Comparison of ENCODE assay signal across 11 cellular contexts in the genomic region with DNA sequence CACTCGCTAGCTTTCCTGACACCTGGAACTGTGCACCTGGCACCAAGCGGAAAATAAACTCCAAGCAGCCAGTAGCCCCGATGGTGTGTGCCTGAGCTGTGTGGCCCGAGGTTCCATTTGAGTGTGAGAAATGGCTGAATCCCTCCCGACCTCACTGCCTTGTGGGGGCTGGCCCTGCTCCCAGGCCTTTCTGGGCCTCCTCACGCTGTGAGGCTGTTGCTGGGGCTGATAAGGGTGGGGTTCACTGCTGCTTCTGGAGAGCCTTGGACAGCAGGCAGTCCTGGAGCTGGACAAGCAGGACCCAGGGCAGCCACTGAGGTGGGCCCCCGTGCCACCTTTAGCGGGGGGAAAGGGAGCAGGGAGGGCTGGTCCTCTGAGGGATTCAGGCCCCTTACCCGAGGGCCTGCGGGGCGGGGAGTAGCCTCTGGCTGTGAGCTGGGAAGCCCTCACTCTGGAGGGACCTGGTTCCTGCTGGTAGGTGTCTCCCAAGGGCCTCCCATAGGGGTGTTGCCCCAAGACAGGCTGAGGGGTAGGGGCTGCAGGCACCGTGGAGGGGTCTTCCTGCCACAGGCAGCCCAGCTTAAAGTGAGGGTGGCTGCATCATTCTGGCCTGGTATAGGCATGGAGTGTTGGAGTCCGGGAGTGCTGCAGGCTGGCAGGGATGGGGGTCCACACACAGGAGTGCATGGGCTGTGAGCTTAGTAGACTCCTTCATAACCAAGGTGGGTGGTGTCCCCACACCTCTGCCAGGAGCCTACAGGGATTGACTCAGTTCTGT. TPM values are rescaled to one million over a fixed set of nuclear protein-coding genes. Genes with fewer than 3 reads are reported as not detected.
DNase-seq lines count a peak whose midpoint lies in the region; ATAC-seq lines count a peak whose summit lies in the region.
"Had no signal": no experiment of that assay in that cellular context is flagged by ENCODE, and none has a peak within 500 bp of the region (broad histone marks: within the 10 kb centered on the region; RNA-seq: fewer than 3 reads in every experiment).

No MANE protein-coding gene starts in this region.

- H3K14ac ChIP-seq in mesenchymal stem cell (ENCODE audit: low read length in 2 of 2) = peak overlapping the region in 1 of 2 experiments; percentile 56

- no peak overlapping the region for H2BK12ac ChIP-seq in mesenchymal stem cell (ENCODE audit: low read length in 2 of 2)

- H3K4ac ChIP-seq in mesenchymal stem cell (ENCODE audit: low read depth in 1 of 2, low read length in 2 of 2) = no peak overlapping the region

- H3K27ac ChIP-seq in mesenchymal stem cell (ENCODE audit: low read length, poor library complexity, severe bottlenecking) = no peak overlapping the region

- peaks cover 18% of the 10 kb centered on the region for H3K36me3 Mint-ChIP-seq in stimulated activated naive CD8-positive, alpha-beta T cell treated with anti-CD3 and anti-CD28 coated beads, Interleukin-15, Interleukin-2, amounts not matched to agents 100 ng/mL and 50 ng/mL, for 24 hours (ENCODE audit: low read depth)
- H3K36me3 Mint-ChIP-seq in central memory CD8-positive, alpha-beta T cell (ENCODE audit: insufficient read depth) = peaks cover 33% of the 10 kb centered on the region

- H3K9ac ChIP-seq in mesenchymal stem cell (ENCODE audit: low read length) = peak overlapping the region; percentile 57

- H3K4me3 Mint-ChIP-seq in stimulated activated naive CD8-positive, alpha-beta T cell treated with anti-CD3 and anti-CD28 coated beads, Interleukin-15, Interleukin-2, amounts not matched to agents 100 ng/mL and 50 ng/mL, for 24 hours = peak overlapping the region; percentile 47
- H3K4me3 Mint-ChIP-seq in central memory CD8-positive, alpha-beta T cell = peak overlapping the region; percentile 81

- no peak for DNase-seq in stimulated activated naive CD8-positive, alpha-beta T cell treated with anti-CD3 and anti-CD28 coated beads, Interleukin-15, Interleukin-2, amounts not matched to agents 100 U/mL and 50 U/mL, for 24 hours
- DNase-seq in central memory CD8-positive, alpha-beta T cell (ENCODE audit: low spot score in 2 of 2) = no peak
- no peak for DNase-seq in mesenchymal stem cell
- DNase-seq in NCI-H146 treated with DMSO at 0.1 percent for 48 hours (lab: John Stamatoyannopoulos, UW; ENCODE audit: unreplicated experiment) = no peak
- DNase-seq in NCI-H524 treated with DMSO at 0.1 percent for 48 hours (lab: John Stamatoyannopoulos, UW) = no peak
- DNase-seq: NCI-H526 had no signal

- no peak overlapping the region for H4K8ac ChIP-seq in mesenchymal stem cell (ENCODE audit: low read length)

- H3K18ac ChIP-seq in mesenchymal stem cell (ENCODE audit: low read depth in 1 of 2, low read length in 2 of 2) = no peak overlapping the region

- H3K79me1 ChIP-seq in mesenchymal stem cell (replicated peaks; ENCODE audit: low read length, poor library complexity, severe bottlenecking) = peaks cover 23% of the 10 kb centered on the region

- H3K23ac ChIP-seq in mesenchymal stem cell (ENCODE audit: low read length in 2 of 2) = peak overlapping the region in 1 of 2 experiments; percentile 47

- H2BK5ac ChIP-seq in mesenchymal stem cell (ENCODE audit: low read depth, low read length, poor library complexity, severe bottlenecking) = no peak overlapping the region

- peaks cover 5% of the 10 kb centered on the region for H3K9me3 Mint-ChIP-seq in stimulated activated naive CD8-positive, alpha-beta T cell treated with anti-CD3 and anti-CD28 coated beads, Interleukin-15, Interleukin-2, amounts not matched to agents 100 ng/mL and 50 ng/mL, for 24 hours
- no peaks in the 10 kb centered on the region for H3K9me3 Mint-ChIP-seq in central memory CD8-positive, alpha-beta T cell

- H3K27me3 Mint-ChIP-seq in stimulated activated naive CD8-positive, alpha-beta T cell treated with anti-CD3 and anti-CD28 coated beads, Interleukin-15, Interleukin-2, amounts not matched to agents 100 ng/mL and 50 ng/mL, for 24 hours = no peaks in the 10 kb centered on the region
- no peaks in the 10 kb centered on the region for H3K27me3 Mint-ChIP-seq in central memory CD8-positive, alpha-beta T cell

- H3K4me2 ChIP-seq in mesenchymal stem cell (ENCODE audit: low read length, poor library complexity, severe bottlenecking) = peak overlapping the region; percentile 53

- H3K4me3 ChIP-seq in mesenchymal stem cell (ENCODE audit: insufficient read depth in 1 of 2, low read depth in 1 of 2, low read length in 2 of 2) = peak overlapping the region; percentile 4 to 60

- H3K9me3 ChIP-seq in mesenchymal stem cell (ENCODE audit: control insufficient read depth, low read length) = no peaks in the 10 kb centered on the region
- H3K9me3 ChIP-seq: upper lobe of left lung had no signal

- no peak overlapping the region for H2BK120ac ChIP-seq in mesenchymal stem cell (ENCODE audit: low read depth, low read length)

- peaks cover 31% of the 10 kb centered on the region for H3K4me1 ChIP-seq in mesenchymal stem cell (ENCODE audit: control insufficient read depth, insufficient read depth, low read depth, low read length)

- no peak overlapping the region for H2BK15ac ChIP-seq in mesenchymal stem cell (ENCODE audit: low read depth, poor library complexity, severe bottlenecking)

- H3K27me3 ChIP-seq in mesenchymal stem cell (ENCODE audit: control insufficient read depth in 1 of 2, insufficient read depth in 1 of 2, low read length in 2 of 2) = peaks cover 0 to 21% of the 10 kb centered on the region in 2 experiments
- H3K27me3 ChIP-seq: upper lobe of left lung had no signal

- peaks cover 19 to 33% of the 10 kb centered on the region in 2 experiments for H3K36me3 ChIP-seq in mesenchymal stem cell (ENCODE audit: control insufficient read depth in 1 of 2, insufficient read depth in 2 of 2, low read depth in 1 of 2, low read length in 2 of 2)

- no peak overlapping the region for H4K91ac ChIP-seq in mesenchymal stem cell (ENCODE audit: low read length)

- H3K27ac Mint-ChIP-seq in stimulated activated naive CD8-positive, alpha-beta T cell treated with anti-CD3 and anti-CD28 coated beads, Interleukin-15, Interleukin-2, amounts not matched to agents 100 ng/mL and 50 ng/mL, for 24 hours = no peak overlapping the region
- H3K27ac Mint-ChIP-seq in central memory CD8-positive, alpha-beta T cell (ENCODE audit: low read depth) = peak overlapping the region; percentile 78

- no peak overlapping the region for H2AFZ ChIP-seq in mesenchymal stem cell (ENCODE audit: low read depth, low read length)

- no peak for ATAC-seq in stimulated activated naive CD8-positive, alpha-beta T cell treated with anti-CD3 and anti-CD28 coated beads, Interleukin-15, Interleukin-2, amounts not matched to agents 100 U/mL and 50 U/mL, for 24 hours
- no peak for ATAC-seq in central memory CD8-positive, alpha-beta T cell (replicated peaks; ENCODE audit: extremely low read depth, poor library complexity, severe bottlenecking)
- ATAC-seq in HG03521 (IDR thresholded peaks at IDR 0.05; ENCODE audit: unreplicated experiment) = no peak
- ATAC-seq in HG02938 (IDR thresholded peaks at IDR 0.05; ENCODE audit: unreplicated experiment) = no peak
- ATAC-seq: activated naive CD4-positive, alpha-beta T cell treated with anti-CD3 and anti-CD28 coated beads, Interleukin-2, amount 50 U/mL, for 72 hours had no signal

- no peak overlapping the region for H2AK5ac ChIP-seq in mesenchymal stem cell (ENCODE audit: low read length, severe bottlenecking)

- WGBS in mesenchymal stem cell = 84% methylated on average over 13 of the region's 13 CpGs

- peaks cover 10% of the 10 kb centered on the region for H3K4me1 Mint-ChIP-seq in stimulated activated naive CD8-positive, alpha-beta T cell treated with anti-CD3 and anti-CD28 coated beads, Interleukin-15, Interleukin-2, amounts not matched to agents 100 ng/mL and 50 ng/mL, for 24 hours (ENCODE audit: low read depth)
- H3K4me1 Mint-ChIP-seq in central memory CD8-positive, alpha-beta T cell = peaks cover 14% of the 10 kb centered on the region

RNA-seq across cellular contexts. Expression of a gene that starts 1.7 kb away (rescaled TPM):
- 333 TPM for polyA plus RNA-seq in mesenchymal stem cell (2013, experiment 1 of 2)
- 331 TPM for polyA plus RNA-seq in mesenchymal stem cell (2013, experiment 2 of 2)

RNA-seq across cellular contexts. Expression of a gene that starts 14.9 kb away (rescaled TPM):
- not detected for polyA plus RNA-seq in mesenchymal stem cell (2013, experiment 1 of 2)
- polyA plus RNA-seq in mesenchymal stem cell (2013, experiment 2 of 2) = not detected

RNA-seq across cellular contexts. Expression of a gene that starts 23.4 kb away (rescaled TPM):
- 4.3 TPM for polyA plus RNA-seq in mesenchymal stem cell (2013, experiment 1 of 2)
- polyA plus RNA-seq in mesenchymal stem cell (2013, experiment 2 of 2) = 4.3 TPM

RNA-seq across cellular contexts. Expression of a gene that starts 25.3 kb away (rescaled TPM):
- not detected for polyA plus RNA-seq in mesenchymal stem cell (2013, experiment 1 of 2)
- not detected for polyA plus RNA-seq in mesenchymal stem cell (2013, experiment 2 of 2)

RNA-seq across cellular contexts. Expression of a gene that starts 31.7 kb away (rescaled TPM):
- 0.91 TPM for polyA plus RNA-seq in mesenchymal stem cell (2013, experiment 1 of 2)
- 0.79 TPM for polyA plus RNA-seq in mesenchymal stem cell (2013, experiment 2 of 2)
